In genomic region chr5:142432961-142433360, GRCh38 we compare ENCODE assay signal across 10 cellular contexts.
DNase-seq lines count a peak whose midpoint lies in the region; ATAC-seq and TF ChIP-seq lines count a peak whose summit lies in the region.
"Had no signal": no experiment of that assay in that cellular context is flagged by ENCODE, and none has a peak within 500 bp of the region (broad histone marks: within the 10 kb centered on the region; RNA-seq: fewer than 3 reads in every experiment).

No MANE protein-coding gene starts in this region.

- H3K4me1 ChIP-seq in mammary epithelial cell (ENCODE audit: insufficient read depth, low read length) (peaks cover 21% of the 10 kb centered on the region), breast epithelium (peaks cover 7 to 21% of the 10 kb centered on the region in 2 donors), endodermal cell (ENCODE audit: control insufficient read depth, insufficient read depth, low read length) (no peaks in the 10 kb centered on the region), thymus (ENCODE audit: control insufficient read depth, insufficient read depth, low read length) (peaks cover 52% of the 10 kb centered on the region), uterus (no peaks in the 10 kb centered on the region)

- H3K36me3 ChIP-seq in mammary epithelial cell (ENCODE audit: insufficient read depth, low read length) (no peaks in the 10 kb centered on the region), breast epithelium (no peaks in the 10 kb centered on the region), endodermal cell (ENCODE audit: control insufficient read depth, insufficient read depth, low read length) (no peaks in the 10 kb centered on the region), thymus (ENCODE audit: control insufficient read depth, insufficient read depth) (no peaks in the 10 kb centered on the region), uterus (no peaks in the 10 kb centered on the region)

- TF ChIP-seq POLR2A in breast epithelium (IDR thresholded peaks at IDR 0.05) (no peak), uterus (IDR thresholded peaks at IDR 0.05) (no peak)

- no peak overlapping the region for H2AFZ ChIP-seq in mammary epithelial cell (ENCODE audit: low read depth, low read length)

- dilution Hi-C loops in mammary epithelial cell (cut with HindIII; ENCODE audit: low sequenced_read_pairs) = no loop called here

- H3K36me3 Mint-ChIP-seq in endodermal cell (ENCODE audit: low read depth) = no peaks in the 10 kb centered on the region

- no peaks in the 10 kb centered on the region for H3K9me3 Mint-ChIP-seq in endodermal cell

- BruUV-seq in mammary epithelial cell (replicated peaks; lab: Mats Ljungman, UMichigan) = no TSS peak

- no peak overlapping the region for H3K27ac Mint-ChIP-seq in endodermal cell

- ATAC-seq in GM21526 (IDR thresholded peaks at IDR 0.05; ENCODE audit: low FRiP score, unreplicated experiment) (no peak), HG03095 (IDR thresholded peaks at IDR 0.05; ENCODE audit: unreplicated experiment) (no peak)

- no peak overlapping the region for H3K27ac ChIP-seq in mammary epithelial cell (ENCODE audit: insufficient read depth, low read depth, low read length)
- peak overlapping the region in 1 of 2 donors; percentile 55 for H3K27ac ChIP-seq in breast epithelium
- H3K27ac ChIP-seq in endodermal cell (ENCODE audit: low read depth, low read length) = no peak overlapping the region
- H3K27ac ChIP-seq in thymus (ENCODE audit: low read depth) = peak overlapping the region; percentile 96
- no peak overlapping the region for H3K27ac ChIP-seq in uterus
- H3K27ac ChIP-seq: KMS-11 had no signal

- no peaks in the 10 kb centered on the region for H3K27me3 Mint-ChIP-seq in endodermal cell (ENCODE audit: insufficient read depth)

- intact Hi-C loops in mammary epithelial cell (cut with micrococcal nuclease) (no loop called here), breast epithelium (cut with DNase I; ENCODE audit: low total_unique reads) (no loop called here), uterus (cut with DNase I; ENCODE audit: low total_unique reads) (no loop called here)

- H4K20me1 ChIP-seq in mammary epithelial cell (ENCODE audit: insufficient read depth, low read length) = no peaks in the 10 kb centered on the region

- no peak overlapping the region for H3K9ac ChIP-seq in mammary epithelial cell (ENCODE audit: insufficient read depth, low read length)
- H3K9ac ChIP-seq in endodermal cell (ENCODE audit: extremely low read depth, low read length, poor library complexity, severe bottlenecking) = no peak overlapping the region
- H3K9ac ChIP-seq: KMS-11 had no signal

- no peaks in the 10 kb centered on the region for H3K9me3 ChIP-seq in mammary epithelial cell (replicated peaks; ENCODE audit: insufficient read depth, low read length)
- H3K9me3 ChIP-seq in breast epithelium = no peaks in the 10 kb centered on the region
- H3K9me3 ChIP-seq in endodermal cell (ENCODE audit: control insufficient read depth, low read length) = no peaks in the 10 kb centered on the region
- no peaks in the 10 kb centered on the region for H3K9me3 ChIP-seq in thymus (ENCODE audit: control insufficient read depth)
- H3K9me3 ChIP-seq in uterus = no peaks in the 10 kb centered on the region

- DNase-seq in mammary epithelial cell (peak; percentile 42), breast epithelium (ENCODE audit: low spot score in 2 of 2) (no peak), T-helper 2 cell (peak in 3 of 5 experiments; percentile 40 to 93 (median 83)), endodermal cell (peak; percentile 60), uterus (no peak)

- CTCF ChIA-PET in mammary epithelial cell (lab: Charles Lee; ENCODE audit: low non-redundant PET) = no interaction called here

- H3K27me3 ChIP-seq in mammary epithelial cell (ENCODE audit: insufficient read depth, low read length) (no peaks in the 10 kb centered on the region), breast epithelium (no peaks in the 10 kb centered on the region), endodermal cell (ENCODE audit: control insufficient read depth, insufficient read depth, low read length, poor library complexity, severe bottlenecking) (no peaks in the 10 kb centered on the region), thymus (ENCODE audit: control insufficient read depth, insufficient read depth) (no peaks in the 10 kb centered on the region), uterus (no peaks in the 10 kb centered on the region)

- no peak overlapping the region for H3K4me3 Mint-ChIP-seq in endodermal cell

- H3K4me3 ChIP-seq in mammary epithelial cell (replicated peaks in 1 of 3; ENCODE audit: insufficient read depth in 1 of 3, low read depth in 2 of 3, low read length in 3 of 3) = no peak overlapping the region
- no peak overlapping the region for H3K4me3 ChIP-seq in breast epithelium
- no peak overlapping the region for H3K4me3 ChIP-seq in endodermal cell (ENCODE audit: low read length)
- peak overlapping the region; percentile 24 for H3K4me3 ChIP-seq in thymus (ENCODE audit: low read length)
- H3K4me3 ChIP-seq in uterus = no peak overlapping the region
- H3K4me3 ChIP-seq: skin epidermis had no signal

- no peak for TF ChIP-seq CTCF in mammary epithelial cell (conservative IDR thresholded peaks at IDR 0.05 in 1 of 2, IDR thresholded peaks at IDR 0.05 in 1 of 2; ENCODE audit: extremely low read depth in 1 of 2, insufficient read depth in 1 of 2, low read depth in 1 of 2, low read length in 2 of 2)
- TF ChIP-seq CTCF in breast epithelium (IDR thresholded peaks at IDR 0.05) = no peak
- no peak for TF ChIP-seq CTCF in endodermal cell (conservative IDR thresholded peaks at IDR 0.05)
- TF ChIP-seq CTCF in uterus (IDR thresholded peaks at IDR 0.05) = no peak

- in situ Hi-C loops in mammary epithelial cell (cut with MboI; ENCODE audit: low sequenced_read_pairs in 2 of 2) = no loop called here

- 22% methylated on average over 2 of the region's 2 CpGs for WGBS in mammary epithelial cell (ENCODE audit: low coverage, missing lambda C conversion rate)
- WGBS in endodermal cell (ENCODE audit: insufficient coverage in 1 of 2, insufficient read length in 1 of 2), 2 experiments = 66 to 100% methylated on average over 1 to 2 of the region's 2 CpGs
- 1% methylated on average over 2 of the region's 2 CpGs for WGBS in thymus

- H3K4me1 Mint-ChIP-seq in endodermal cell = peaks cover 47% of the 10 kb centered on the region

- H3K4me2 ChIP-seq in mammary epithelial cell (ENCODE audit: insufficient read depth, low read depth, low read length) = no peak overlapping the region
- H3K4me2 ChIP-seq: KMS-11 had no signal

- H3K79me2 ChIP-seq in mammary epithelial cell (ENCODE audit: insufficient read depth, low read length) = no peaks in the 10 kb centered on the region

Comparison
In these comparisons a context has a peak if more than half of its experiments do, and no peak if none do; other contexts are left out.
1. DNase-seq: peak in mammary epithelial cell (single experiment), T-helper 2 cell (3 of 5) and endodermal cell (single experiment); none in breast epithelium (0 of 2) and uterus (0 of 2).